8 cellular contexts compared by ENCODE assay signal in the genomic region with DNA sequence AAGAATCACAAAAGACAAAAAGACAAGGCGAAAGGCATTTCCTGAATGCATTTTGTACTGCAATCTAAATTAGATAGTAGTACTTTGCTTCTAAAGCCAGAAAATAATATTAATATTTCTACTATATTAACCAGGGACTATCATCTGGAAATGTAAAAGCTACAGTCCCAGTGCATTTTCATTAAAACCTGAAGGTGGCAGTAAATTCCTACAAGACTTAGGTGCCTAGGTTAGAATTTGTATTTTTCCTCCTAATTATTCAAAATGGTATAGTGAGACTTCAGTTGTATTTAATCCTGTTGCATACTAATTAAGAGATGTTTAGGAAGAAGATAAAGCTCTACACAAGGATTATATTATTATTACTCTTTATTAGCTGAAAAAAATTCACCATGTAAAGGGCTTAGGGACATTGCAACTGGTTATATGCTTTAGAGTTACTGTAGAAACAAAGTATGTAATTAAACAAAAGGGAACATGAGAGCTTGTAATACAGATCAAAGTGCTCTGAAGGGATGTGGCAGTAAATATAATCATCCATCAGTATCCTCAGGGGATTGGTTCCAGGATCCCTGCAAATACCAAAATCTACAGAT. TPM values are rescaled to one million over a fixed set of nuclear protein-coding genes. Genes with fewer than 3 reads are reported as not detected.
A peak's percentile ranks its signal among the peaks of the same experiment; 100 is the strongest.
DNase-seq lines count a peak whose midpoint lies in the region; ATAC-seq and TF ChIP-seq lines count a peak whose summit lies in the region.

No MANE protein-coding gene starts in this region.

- H3K27me3 Mint-ChIP-seq in CD4-positive, alpha-beta T cell: no peaks in the 10 kb centered on the region
- peaks cover 1% of the 10 kb centered on the region for H3K27me3 Mint-ChIP-seq in GM23338 (ENCODE audit: insufficient read depth, low read depth, poor library complexity)
- no peaks in the 10 kb centered on the region for H3K27me3 Mint-ChIP-seq in activated CD4-positive, alpha-beta T cell treated with anti-CD3 and anti-CD28 coated beads for 36 hours
- peaks cover 2% of the 10 kb centered on the region for H3K27me3 Mint-ChIP-seq in activated T-helper 2 cell treated with anti-CD3 and anti-CD28 coated beads, Interferon-gamma antibody, Interleukin-2, Interleukin-4, amounts not matched to agents 10 μg/mL and 5 μg/mL and 100 μg/mL, durations not matched to agents 14 hours and 24 hours and 36 hours (ENCODE audit: low read depth)

- H3K36me3 Mint-ChIP-seq in CD4-positive, alpha-beta T cell (ENCODE audit: low read depth): no peaks in the 10 kb centered on the region
- no peaks in the 10 kb centered on the region for H3K36me3 Mint-ChIP-seq in GM23338 (ENCODE audit: low read depth)
- no peaks in the 10 kb centered on the region for H3K36me3 Mint-ChIP-seq in activated CD4-positive, alpha-beta T cell treated with anti-CD3 and anti-CD28 coated beads for 36 hours (ENCODE audit: low read depth)
- no peaks in the 10 kb centered on the region for H3K36me3 Mint-ChIP-seq in activated T-helper 2 cell treated with anti-CD3 and anti-CD28 coated beads, Interferon-gamma antibody, Interleukin-2, Interleukin-4, amounts not matched to agents 10 μg/mL and 5 μg/mL and 100 μg/mL, durations not matched to agents 14 hours and 24 hours and 36 hours (ENCODE audit: low read depth)

- no peak overlapping the region for H3K56ac ChIP-seq in mesendoderm (ENCODE audit: low read length)

- H3K4me1 Mint-ChIP-seq in CD4-positive, alpha-beta T cell (ENCODE audit: low read depth): no peaks in the 10 kb centered on the region
- H3K4me1 Mint-ChIP-seq in GM23338: no peaks in the 10 kb centered on the region
- no peaks in the 10 kb centered on the region for H3K4me1 Mint-ChIP-seq in activated CD4-positive, alpha-beta T cell treated with anti-CD3 and anti-CD28 coated beads for 36 hours
- H3K4me1 Mint-ChIP-seq in activated T-helper 2 cell treated with anti-CD3 and anti-CD28 coated beads, Interferon-gamma antibody, Interleukin-2, Interleukin-4, amounts not matched to agents 10 μg/mL and 5 μg/mL and 100 μg/mL, durations not matched to agents 14 hours and 24 hours and 36 hours (ENCODE audit: low read depth): peaks cover 13% of the 10 kb centered on the region

- H3F3A ChIP-seq in GM23338 (replicated peaks; ENCODE audit: low read depth) (no peaks in the 10 kb centered on the region), PC-9 (ENCODE audit: insufficient read depth, low read depth) (peaks cover 7% of the 10 kb centered on the region; the same call in 1 of the 2 replicates)

- no peak overlapping the region for H2BK15ac ChIP-seq in mesendoderm (replicated peaks; ENCODE audit: low read depth)

- H3K4me2 ChIP-seq in GM23338 (no peak overlapping the region), PC-9 (no peak overlapping the region), mesendoderm (ENCODE audit: low read length) (no peak overlapping the region)

- H3K4ac ChIP-seq in mesendoderm (ENCODE audit: low read depth, low read length): no peak overlapping the region

- no peak overlapping the region for H4K5ac ChIP-seq in mesendoderm (ENCODE audit: low read length)

- H4K20me1 ChIP-seq in GM23338 (replicated peaks; ENCODE audit: insufficient read depth) (no peaks in the 10 kb centered on the region; the same call in 1 of the 2 replicates), PC-9 (ENCODE audit: insufficient read depth) (no peaks in the 10 kb centered on the region)

- intact Hi-C loops in CD4-positive, alpha-beta T cell (cut with DNase I, micrococcal nuclease): loop anchor here (1.0 to 10.0 kb wide), 7 partner anchors 191 to 1065 kb away; no protein-coding TSS in a partner anchor
- intact Hi-C loops in PC-9 (cut with micrococcal nuclease; ENCODE audit: unreplicated experiment): loop anchor here (5.0 kb wide), 3 partner anchors 493 to 1268 kb away; no protein-coding TSS in a partner anchor
- intact Hi-C loops in activated CD4-positive, alpha-beta T cell treated with anti-CD3 and anti-CD28 coated beads for 36 hours (cut with DNase I, micrococcal nuclease): loop anchor here (1.0 to 5.0 kb wide), 4 partner anchors 53 to 190 kb away; no protein-coding TSS in a partner anchor
- intact Hi-C loops in activated T-helper 2 cell treated with anti-CD3 and anti-CD28 coated beads, Interferon-gamma antibody, Interleukin-2, Interleukin-4, amounts not matched to agents 10 μg/mL and 5 μg/mL and 100 μg/mL, durations not matched to agents 14 hours and 24 hours and 36 hours (cut with micrococcal nuclease): loop anchor here (1.0 to 5.0 kb wide), 2 partner anchors 53 to 190 kb away; no protein-coding TSS in a partner anchor

- no peak overlapping the region for H2BK120ac ChIP-seq in mesendoderm (ENCODE audit: low read depth, low read length)

- no peak overlapping the region for H3K23ac ChIP-seq in mesendoderm (ENCODE audit: low read length)

- H3K79me1 ChIP-seq in mesendoderm (ENCODE audit: low read length): no peaks in the 10 kb centered on the region

- H3K4me3 ChIP-seq in GM23338: no peak overlapping the region
- H3K4me3 ChIP-seq in PC-9: no peak overlapping the region
- no peak overlapping the region for H3K4me3 ChIP-seq in mesendoderm (ENCODE audit: low read length)

- H3K4me3 Mint-ChIP-seq in CD4-positive, alpha-beta T cell: no peak overlapping the region
- no peak overlapping the region for H3K4me3 Mint-ChIP-seq in GM23338
- H3K4me3 Mint-ChIP-seq in activated CD4-positive, alpha-beta T cell treated with anti-CD3 and anti-CD28 coated beads for 36 hours: no peak overlapping the region
- H3K4me3 Mint-ChIP-seq in activated T-helper 2 cell treated with anti-CD3 and anti-CD28 coated beads, Interferon-gamma antibody, Interleukin-2, Interleukin-4, amounts not matched to agents 10 μg/mL and 5 μg/mL and 100 μg/mL, durations not matched to agents 14 hours and 24 hours and 36 hours (ENCODE audit: low read depth): no peak overlapping the region

- no peaks in the 10 kb centered on the region for H3K9me2 ChIP-seq in GM23338 (ENCODE audit: insufficient read depth)
- no peaks in the 10 kb centered on the region for H3K9me2 ChIP-seq in PC-9 (ENCODE audit: insufficient read depth)

- no peaks in the 10 kb centered on the region for H3K79me2 ChIP-seq in GM23338 (replicated peaks; ENCODE audit: insufficient read depth)
- H3K79me2 ChIP-seq in PC-9 (ENCODE audit: low read depth): no peaks in the 10 kb centered on the region
- H3K79me2 ChIP-seq in mesendoderm (ENCODE audit: control insufficient read depth, insufficient read depth, low read length): no peaks in the 10 kb centered on the region

- H3K9me3 ChIP-seq in CD4-positive, alpha-beta T cell (ENCODE audit: control insufficient read depth, low read length): no peaks in the 10 kb centered on the region
- no peaks in the 10 kb centered on the region for H3K9me3 ChIP-seq in PC-9 (ENCODE audit: insufficient read depth, low read depth)

- H2BK5ac ChIP-seq in mesendoderm (ENCODE audit: low read length): no peak overlapping the region

- no peak overlapping the region for H2AFZ ChIP-seq in GM23338
- H2AFZ ChIP-seq in PC-9: no peak overlapping the region

- no peak overlapping the region for H3K9ac ChIP-seq in mesendoderm (ENCODE audit: low read length)

- CTCF ChIA-PET in CD4-positive, alpha-beta T cell (lab: Charles Lee): interaction anchor here (0.9 to 1.2 kb wide), 3 partner anchors 10 to 495 kb away, joined by 4 to 9 read pairs (median 8); no protein-coding TSS in a partner anchor
- CTCF ChIA-PET in PC-9 (lab: Charles Lee): interaction anchor here (0.9 to 1.7 kb wide), 3 partner anchors 178 to 645 kb away, joined by 3 to 8 read pairs (median 5); no protein-coding TSS in a partner anchor
- CTCF ChIA-PET in activated CD4-positive, alpha-beta T cell treated with anti-CD3 and anti-CD28 coated beads for 36 hours (lab: Charles Lee): interaction anchor here (0.5 to 1.7 kb wide), 12 partner anchors 9 to 1239 kb away, joined by 3 to 14 read pairs (median 3); no protein-coding TSS in a partner anchor

- H2AK5ac ChIP-seq in mesendoderm (ENCODE audit: low read length): no peak overlapping the region

- no peak for ATAC-seq in CD4-positive, alpha-beta T cell (ENCODE audit: poor library complexity)
- no peak for ATAC-seq in GM23338
- ATAC-seq in activated CD4-positive, alpha-beta T cell treated with anti-CD3 and anti-CD28 coated beads for 36 hours: no peak
- no peak for ATAC-seq in HG02759 (IDR thresholded peaks at IDR 0.05; ENCODE audit: unreplicated experiment)

- no peak overlapping the region for H3K27ac ChIP-seq in CD4-positive, alpha-beta T cell (ENCODE audit: low read depth, low read length)
- H3K27ac ChIP-seq in GM23338 (ENCODE audit: low read depth) (no peak overlapping the region), PC-9 (no peak overlapping the region), mesendoderm (ENCODE audit: low read depth, low read length) (no peak overlapping the region)

- no peak overlapping the region for H4K8ac ChIP-seq in mesendoderm (ENCODE audit: low read depth, low read length)

- DNase-seq in CD4-positive, alpha-beta T cell: no peak
- peak; percentile 49 for DNase-seq in GM23338 (ENCODE audit: low spot score)
- no peak for DNase-seq in PC-9
- DNase-seq in germinal center (ENCODE audit: low spot score): peak; percentile 24
- no peak for DNase-seq in activated CD4-positive, alpha-beta T cell treated with anti-CD3 and anti-CD28 coated beads for 36 hours
- no peak for DNase-seq in activated T-helper 2 cell treated with anti-CD3 and anti-CD28 coated beads, Interferon-gamma antibody, Interleukin-2, Interleukin-4, amounts not matched to agents 10 μg/mL and 5 μg/mL and 100 μg/mL, durations not matched to agents 14 hours and 24 hours and 36 hours (ENCODE audit: low spot score)
- no peak for DNase-seq in mesendoderm

- no peaks in the 10 kb centered on the region for H3K27me3 ChIP-seq in CD4-positive, alpha-beta T cell (ENCODE audit: control insufficient read depth, insufficient read depth, low read length)
- H3K27me3 ChIP-seq in GM23338 (ENCODE audit: insufficient read depth) (no peaks in the 10 kb centered on the region), PC-9 (ENCODE audit: insufficient read depth, low read depth) (no peaks in the 10 kb centered on the region), mesendoderm (ENCODE audit: insufficient read depth, low read length, poor library complexity) (no peaks in the 10 kb centered on the region)

- no peaks in the 10 kb centered on the region for H3K9me3 Mint-ChIP-seq in CD4-positive, alpha-beta T cell
- no peaks in the 10 kb centered on the region for H3K9me3 Mint-ChIP-seq in GM23338
- H3K9me3 Mint-ChIP-seq in activated CD4-positive, alpha-beta T cell treated with anti-CD3 and anti-CD28 coated beads for 36 hours (ENCODE audit: low read depth): no peaks in the 10 kb centered on the region
- H3K9me3 Mint-ChIP-seq in activated T-helper 2 cell treated with anti-CD3 and anti-CD28 coated beads, Interferon-gamma antibody, Interleukin-2, Interleukin-4, amounts not matched to agents 10 μg/mL and 5 μg/mL and 100 μg/mL, durations not matched to agents 14 hours and 24 hours and 36 hours: no peaks in the 10 kb centered on the region

- H3K4me1 ChIP-seq in GM23338 (ENCODE audit: insufficient read depth) (no peaks in the 10 kb centered on the region; the same call in 1 of the 2 replicates), PC-9 (replicated peaks; ENCODE audit: insufficient read depth) (peaks cover 29% of the 10 kb centered on the region), mesendoderm (ENCODE audit: control insufficient read depth, low read depth, low read length) (no peaks in the 10 kb centered on the region)

- TF ChIP-seq CTCF in CD4-positive, alpha-beta T cell (IDR thresholded peaks at IDR 0.05): peak; percentile 50
- peak; percentile 53 to 68 for TF ChIP-seq CTCF in GM23338 (conservative IDR thresholded peaks at IDR 0.05; ENCODE audit: low read depth in 2 of 2)
- TF ChIP-seq CTCF in PC-9 (conservative IDR thresholded peaks at IDR 0.05): peak; percentile 62

- H3K18ac ChIP-seq in mesendoderm (ENCODE audit: low read length): no peak overlapping the region

- no CpG with 5 or more reads among the region's 1 CpG for WGBS in mesendoderm (ENCODE audit: extremely low coverage, insufficient coverage, low lambda C conversion rate)

- no TSS peak for BruUV-seq in PC-9 (replicated peaks; lab: Mats Ljungman, UMichigan)

- POLR2A ChIA-PET in CD4-positive, alpha-beta T cell (lab: Charles Lee): interaction anchor here (1.2 kb wide), 1 partner anchor 54 kb away, joined by 4 read pairs; a partner anchor contains a TSS
- POLR2A ChIA-PET in PC-9 (lab: Charles Lee; ENCODE audit: unreplicated experiment): interaction anchor here (0.6 kb wide), 1 partner anchor 190 kb away, joined by 3 read pairs; no protein-coding TSS in a partner anchor
- POLR2A ChIA-PET in activated CD4-positive, alpha-beta T cell treated with anti-CD3 and anti-CD28 coated beads for 36 hours (lab: Charles Lee): no interaction called here

- H3K27ac Mint-ChIP-seq in CD4-positive, alpha-beta T cell: no peak overlapping the region
- no peak overlapping the region for H3K27ac Mint-ChIP-seq in GM23338
- H3K27ac Mint-ChIP-seq in activated CD4-positive, alpha-beta T cell treated with anti-CD3 and anti-CD28 coated beads for 36 hours: no peak overlapping the region
- no peak overlapping the region for H3K27ac Mint-ChIP-seq in activated T-helper 2 cell treated with anti-CD3 and anti-CD28 coated beads, Interferon-gamma antibody, Interleukin-2, Interleukin-4, amounts not matched to agents 10 μg/mL and 5 μg/mL and 100 μg/mL, durations not matched to agents 14 hours and 24 hours and 36 hours

- H3K36me3 ChIP-seq in GM23338 (ENCODE audit: insufficient read depth): no peaks in the 10 kb centered on the region
- no peaks in the 10 kb centered on the region for H3K36me3 ChIP-seq in PC-9 (ENCODE audit: low read depth)
- no peaks in the 10 kb centered on the region for H3K36me3 ChIP-seq in mesendoderm (ENCODE audit: control insufficient read depth, insufficient read depth, low read length)

RNA-seq across cellular contexts. Expression of a gene that starts 53.6 kb away (rescaled TPM):
- 1 to 10 TPM; 6.1 to 9.2 TPM for total RNA-seq in CD4-positive, alpha-beta T cell
- 11.8 and 19.5 TPM in 2 replicates for total RNA-seq in GM23338 (2014; rRNA removed; shearing (Covaris generic))
- polyA plus RNA-seq in GM23338 (2016; fragmentation: Nextera tagmentation; extraction: Ambion mirVana): 10.7 and 11.8 TPM in 2 replicates
- 5.7 and 8.0 TPM in 2 replicates for total RNA-seq in PC-9 (2021)
- total RNA-seq in activated CD4-positive, alpha-beta T cell treated with anti-CD3 and anti-CD28 coated beads for 36 hours: 1 to 10 TPM; 5.3 to 7.8 TPM
- total RNA-seq in activated T-helper 2 cell treated with anti-CD3 and anti-CD28 coated beads, Interferon-gamma antibody, Interleukin-2, Interleukin-4, amounts not matched to agents 10 μg/mL and 5 μg/mL and 100 μg/mL, durations not matched to agents 14 hours and 24 hours and 36 hours: 5.3 and 6.1 TPM in 2 replicates
- 7.1 TPM for polyA plus RNA-seq in mesendoderm (2013, experiment 1 of 2)
- polyA plus RNA-seq in mesendoderm (2013, experiment 2 of 2): 7.2 TPM

Comparison
In these comparisons a context has a peak if more than half of its experiments do, and no peak if none do; other contexts are left out.
1. DNase-seq: peak in GM23338 (single experiment) and germinal center (single experiment); none in CD4-positive, alpha-beta T cell (0 of 10), PC-9 (0 of 2), activated CD4-positive, alpha-beta T cell treated with anti-CD3 and anti-CD28 coated beads for 36 hours (single experiment), activated T-helper 2 cell treated with anti-CD3 and anti-CD28 coated beads, Interferon-gamma antibody, Interleukin-2, Interleukin-4, amounts not matched to agents 10 μg/mL and 5 μg/mL and 100 μg/mL, durations not matched to agents 14 hours and 24 hours and 36 hours (single experiment) and mesendoderm (single experiment).
2. Peak in every context shown above with its lines, with median percentiles within 50 percentile points of each other: CTCF ChIP-seq.